Comparison of ENCODE assay signal across 1 cellular context in genomic region chr17:35063514-35064223, GRCh38.
A peak's percentile ranks its signal among the peaks of the same experiment; 100 is the strongest.
TF ChIP-seq lines count a peak whose summit lies in the region.

A gene with protein sequence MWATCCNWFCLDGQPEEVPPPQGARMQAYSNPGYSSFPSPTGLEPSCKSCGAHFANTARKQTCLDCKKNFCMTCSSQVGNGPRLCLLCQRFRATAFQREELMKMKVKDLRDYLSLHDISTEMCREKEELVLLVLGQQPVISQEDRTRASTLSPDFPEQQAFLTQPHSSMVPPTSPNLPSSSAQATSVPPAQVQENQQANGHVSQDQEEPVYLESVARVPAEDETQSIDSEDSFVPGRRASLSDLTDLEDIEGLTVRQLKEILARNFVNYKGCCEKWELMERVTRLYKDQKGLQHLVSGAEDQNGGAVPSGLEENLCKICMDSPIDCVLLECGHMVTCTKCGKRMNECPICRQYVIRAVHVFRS (minus strand): TSS chr17:35063707. CDS start chr17:35026553, 37,154 bp downstream.

TF ChIP-seq in HepG2, 621 proteins besides CTCF, POLR2A, EP300 and RAD21 (continued from another document and continues in another):
- TF ChIP-seq, protein P1, sequence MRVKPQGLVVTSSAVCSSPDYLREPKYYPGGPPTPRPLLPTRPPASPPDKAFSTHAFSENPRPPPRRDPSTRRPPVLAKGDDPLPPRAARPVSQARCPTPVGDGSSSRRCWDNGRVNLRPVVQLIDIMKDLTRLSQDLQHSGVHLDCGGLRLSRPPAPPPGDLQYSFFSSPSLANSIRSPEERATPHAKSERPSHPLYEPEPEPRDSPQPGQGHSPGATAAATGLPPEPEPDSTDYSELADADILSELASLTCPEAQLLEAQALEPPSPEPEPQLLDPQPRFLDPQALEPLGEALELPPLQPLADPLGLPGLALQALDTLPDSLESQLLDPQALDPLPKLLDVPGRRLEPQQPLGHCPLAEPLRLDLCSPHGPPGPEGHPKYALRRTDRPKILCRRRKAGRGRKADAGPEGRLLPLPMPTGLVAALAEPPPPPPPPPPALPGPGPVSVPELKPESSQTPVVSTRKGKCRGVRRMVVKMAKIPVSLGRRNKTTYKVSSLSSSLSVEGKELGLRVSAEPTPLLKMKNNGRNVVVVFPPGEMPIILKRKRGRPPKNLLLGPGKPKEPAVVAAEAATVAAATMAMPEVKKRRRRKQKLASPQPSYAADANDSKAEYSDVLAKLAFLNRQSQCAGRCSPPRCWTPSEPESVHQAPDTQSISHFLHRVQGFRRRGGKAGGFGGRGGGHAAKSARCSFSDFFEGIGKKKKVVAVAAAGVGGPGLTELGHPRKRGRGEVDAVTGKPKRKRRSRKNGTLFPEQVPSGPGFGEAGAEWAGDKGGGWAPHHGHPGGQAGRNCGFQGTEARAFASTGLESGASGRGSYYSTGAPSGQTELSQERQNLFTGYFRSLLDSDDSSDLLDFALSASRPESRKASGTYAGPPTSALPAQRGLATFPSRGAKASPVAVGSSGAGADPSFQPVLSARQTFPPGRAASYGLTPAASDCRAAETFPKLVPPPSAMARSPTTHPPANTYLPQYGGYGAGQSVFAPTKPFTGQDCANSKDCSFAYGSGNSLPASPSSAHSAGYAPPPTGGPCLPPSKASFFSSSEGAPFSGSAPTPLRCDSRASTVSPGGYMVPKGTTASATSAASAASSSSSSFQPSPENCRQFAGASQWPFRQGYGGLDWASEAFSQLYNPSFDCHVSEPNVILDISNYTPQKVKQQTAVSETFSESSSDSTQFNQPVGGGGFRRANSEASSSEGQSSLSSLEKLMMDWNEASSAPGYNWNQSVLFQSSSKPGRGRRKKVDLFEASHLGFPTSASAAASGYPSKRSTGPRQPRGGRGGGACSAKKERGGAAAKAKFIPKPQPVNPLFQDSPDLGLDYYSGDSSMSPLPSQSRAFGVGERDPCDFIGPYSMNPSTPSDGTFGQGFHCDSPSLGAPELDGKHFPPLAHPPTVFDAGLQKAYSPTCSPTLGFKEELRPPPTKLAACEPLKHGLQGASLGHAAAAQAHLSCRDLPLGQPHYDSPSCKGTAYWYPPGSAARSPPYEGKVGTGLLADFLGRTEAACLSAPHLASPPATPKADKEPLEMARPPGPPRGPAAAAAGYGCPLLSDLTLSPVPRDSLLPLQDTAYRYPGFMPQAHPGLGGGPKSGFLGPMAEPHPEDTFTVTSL (CRISPR knock-in tag; IDR thresholded peaks at IDR 0.05; ENCODE audit: borderline replicate concordance): peak; percentile 76; the same call in 1 of the 2 replicates
- TF ChIP-seq, protein P2, sequence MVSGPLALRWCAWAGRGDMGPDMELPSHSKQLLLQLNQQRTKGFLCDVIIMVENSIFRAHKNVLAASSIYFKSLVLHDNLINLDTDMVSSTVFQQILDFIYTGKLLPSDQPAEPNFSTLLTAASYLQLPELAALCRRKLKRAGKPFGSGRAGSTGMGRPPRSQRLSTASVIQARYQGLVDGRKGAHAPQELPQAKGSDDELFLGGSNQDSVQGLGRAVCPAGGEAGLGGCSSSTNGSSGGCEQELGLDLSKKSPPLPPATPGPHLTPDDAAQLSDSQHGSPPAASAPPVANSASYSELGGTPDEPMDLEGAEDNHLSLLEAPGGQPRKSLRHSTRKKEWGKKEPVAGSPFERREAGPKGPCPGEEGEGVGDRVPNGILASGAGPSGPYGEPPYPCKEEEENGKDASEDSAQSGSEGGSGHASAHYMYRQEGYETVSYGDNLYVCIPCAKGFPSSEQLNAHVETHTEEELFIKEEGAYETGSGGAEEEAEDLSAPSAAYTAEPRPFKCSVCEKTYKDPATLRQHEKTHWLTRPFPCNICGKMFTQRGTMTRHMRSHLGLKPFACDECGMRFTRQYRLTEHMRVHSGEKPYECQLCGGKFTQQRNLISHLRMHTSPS (CRISPR knock-in tag; IDR thresholded peaks at IDR 0.05; ENCODE audit: low read depth): peak; percentile 65; the same call in 1 of the 2 replicates
- no peak for TF ChIP-seq ZNF558 (CRISPR knock-in tag; IDR thresholded peaks at IDR 0.05; ENCODE audit: borderline replicate concordance)
- TF ChIP-seq, protein P3, sequence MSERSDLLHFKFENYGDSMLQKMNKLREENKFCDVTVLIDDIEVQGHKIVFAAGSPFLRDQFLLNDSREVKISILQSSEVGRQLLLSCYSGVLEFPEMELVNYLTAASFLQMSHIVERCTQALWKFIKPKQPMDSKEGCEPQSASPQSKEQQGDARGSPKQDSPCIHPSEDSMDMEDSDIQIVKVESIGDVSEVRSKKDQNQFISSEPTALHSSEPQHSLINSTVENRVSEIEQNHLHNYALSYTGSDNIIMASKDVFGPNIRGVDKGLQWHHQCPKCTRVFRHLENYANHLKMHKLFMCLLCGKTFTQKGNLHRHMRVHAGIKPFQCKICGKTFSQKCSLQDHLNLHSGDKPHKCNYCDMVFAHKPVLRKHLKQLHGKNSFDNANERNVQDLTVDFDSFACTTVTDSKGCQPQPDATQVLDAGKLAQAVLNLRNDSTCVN (CRISPR knock-in tag; IDR thresholded peaks at IDR 0.05; ENCODE audit: borderline replicate concordance): peak; percentile 74
- TF ChIP-seq, protein P4, sequence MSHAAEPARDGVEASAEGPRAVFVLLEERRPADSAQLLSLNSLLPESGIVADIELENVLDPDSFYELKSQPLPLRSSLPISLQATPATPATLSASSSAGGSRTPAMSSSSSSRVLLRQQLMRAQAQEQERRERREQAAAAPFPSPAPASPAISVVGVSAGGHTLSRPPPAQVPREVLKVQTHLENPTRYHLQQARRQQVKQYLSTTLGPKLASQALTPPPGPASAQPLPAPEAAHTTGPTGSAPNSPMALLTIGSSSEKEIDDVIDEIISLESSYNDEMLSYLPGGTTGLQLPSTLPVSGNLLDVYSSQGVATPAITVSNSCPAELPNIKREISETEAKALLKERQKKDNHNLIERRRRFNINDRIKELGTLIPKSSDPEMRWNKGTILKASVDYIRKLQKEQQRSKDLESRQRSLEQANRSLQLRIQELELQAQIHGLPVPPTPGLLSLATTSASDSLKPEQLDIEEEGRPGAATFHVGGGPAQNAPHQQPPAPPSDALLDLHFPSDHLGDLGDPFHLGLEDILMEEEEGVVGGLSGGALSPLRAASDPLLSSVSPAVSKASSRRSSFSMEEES (CRISPR knock-in tag; IDR thresholded peaks at IDR 0.05): peak; percentile 40; the same call in 1 of the 2 replicates
- TF ChIP-seq ZSCAN29 (CRISPR knock-in tag; conservative IDR thresholded peaks at IDR 0.05): peak; percentile 40; the same call in 1 of the 2 replicates
- TF ChIP-seq ZNF362 (CRISPR knock-in tag; IDR thresholded peaks at IDR 0.05; ENCODE audit: borderline replicate concordance): peak; percentile 78; the same call in 1 of the 2 replicates
- no peak for TF ChIP-seq NR2F6 (IDR thresholded peaks at IDR 0.05)
- peak; percentile 59 for TF ChIP-seq NR2F6 (CRISPR knock-in tag; IDR thresholded peaks at IDR 0.05)
- no peak for TF ChIP-seq SCMH1 (CRISPR knock-in tag; IDR thresholded peaks at IDR 0.05; ENCODE audit: borderline replicate concordance)
- TF ChIP-seq, protein P5, sequence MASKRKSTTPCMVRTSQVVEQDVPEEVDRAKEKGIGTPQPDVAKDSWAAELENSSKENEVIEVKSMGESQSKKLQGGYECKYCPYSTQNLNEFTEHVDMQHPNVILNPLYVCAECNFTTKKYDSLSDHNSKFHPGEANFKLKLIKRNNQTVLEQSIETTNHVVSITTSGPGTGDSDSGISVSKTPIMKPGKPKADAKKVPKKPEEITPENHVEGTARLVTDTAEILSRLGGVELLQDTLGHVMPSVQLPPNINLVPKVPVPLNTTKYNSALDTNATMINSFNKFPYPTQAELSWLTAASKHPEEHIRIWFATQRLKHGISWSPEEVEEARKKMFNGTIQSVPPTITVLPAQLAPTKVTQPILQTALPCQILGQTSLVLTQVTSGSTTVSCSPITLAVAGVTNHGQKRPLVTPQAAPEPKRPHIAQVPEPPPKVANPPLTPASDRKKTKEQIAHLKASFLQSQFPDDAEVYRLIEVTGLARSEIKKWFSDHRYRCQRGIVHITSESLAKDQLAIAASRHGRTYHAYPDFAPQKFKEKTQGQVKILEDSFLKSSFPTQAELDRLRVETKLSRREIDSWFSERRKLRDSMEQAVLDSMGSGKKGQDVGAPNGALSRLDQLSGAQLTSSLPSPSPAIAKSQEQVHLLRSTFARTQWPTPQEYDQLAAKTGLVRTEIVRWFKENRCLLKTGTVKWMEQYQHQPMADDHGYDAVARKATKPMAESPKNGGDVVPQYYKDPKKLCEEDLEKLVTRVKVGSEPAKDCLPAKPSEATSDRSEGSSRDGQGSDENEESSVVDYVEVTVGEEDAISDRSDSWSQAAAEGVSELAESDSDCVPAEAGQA (IDR thresholded peaks at IDR 0.05; ENCODE audit: low read depth): peak; percentile 53; the same call in 1 of the 2 replicates
- TF ChIP-seq, protein P5 (CRISPR knock-in tag; IDR thresholded peaks at IDR 0.05; ENCODE audit: borderline replicate concordance): no peak
- TF ChIP-seq HDAC2 (CRISPR knock-in tag; IDR thresholded peaks at IDR 0.05): peak; percentile 75
- peak; percentile 42; the same call in 1 of the 2 replicates for TF ChIP-seq NCOR1 (IDR thresholded peaks at IDR 0.05; ENCODE audit: borderline replicate concordance, low read length)
- TF ChIP-seq RFXAP (CRISPR knock-in tag; IDR thresholded peaks at IDR 0.05; ENCODE audit: borderline replicate concordance): peak; percentile 85; the same call in 1 of the 2 replicates
- peak; percentile 89 for TF ChIP-seq NCOA2 (CRISPR knock-in tag; IDR thresholded peaks at IDR 0.05)
- 0 out of 2 replicates have a peak, but pooled peaks have one; percentile 27 for TF ChIP-seq MEF2D (CRISPR knock-in tag; IDR thresholded peaks at IDR 0.05)
- 0 out of 2 replicates have a peak, but pooled peaks have one; percentile 64 for TF ChIP-seq ZNF761 (CRISPR knock-in tag; conservative IDR thresholded peaks at IDR 0.05)
- peak; percentile 94 for TF ChIP-seq MAFG (CRISPR knock-in tag; IDR thresholded peaks at IDR 0.05)
- TF ChIP-seq GATAD2A (CRISPR knock-in tag; IDR thresholded peaks at IDR 0.05): peak; percentile 92
- no peak for TF ChIP-seq TBX3 (IDR thresholded peaks at IDR 0.05; ENCODE audit: borderline replicate concordance)
- no peak for TF ChIP-seq NCOA5 (CRISPR knock-in tag; IDR thresholded peaks at IDR 0.05)
- peak; percentile 54; the same call in 1 of the 2 replicates for TF ChIP-seq TARDBP (CRISPR knock-in tag; IDR thresholded peaks at IDR 0.05)
- TF ChIP-seq DPF2 (CRISPR knock-in tag; IDR thresholded peaks at IDR 0.05; ENCODE audit: borderline replicate concordance, low read depth): peak; percentile 75; the same call in 1 of the 2 replicates
- TF ChIP-seq HMG20B (CRISPR knock-in tag; conservative IDR thresholded peaks at IDR 0.05): peak; percentile 36; the same call in 1 of the 2 replicates
- peak; percentile 25; the same call in 1 of the 2 replicates for TF ChIP-seq ZNF629 (CRISPR knock-in tag; conservative IDR thresholded peaks at IDR 0.05)
- peak; percentile 96 for TF ChIP-seq SALL1 (CRISPR knock-in tag; IDR thresholded peaks at IDR 0.05)
- peak; percentile 79 for TF ChIP-seq ZNF644 (CRISPR knock-in tag; IDR thresholded peaks at IDR 0.05; ENCODE audit: low read depth)
- TF ChIP-seq, protein P6, sequence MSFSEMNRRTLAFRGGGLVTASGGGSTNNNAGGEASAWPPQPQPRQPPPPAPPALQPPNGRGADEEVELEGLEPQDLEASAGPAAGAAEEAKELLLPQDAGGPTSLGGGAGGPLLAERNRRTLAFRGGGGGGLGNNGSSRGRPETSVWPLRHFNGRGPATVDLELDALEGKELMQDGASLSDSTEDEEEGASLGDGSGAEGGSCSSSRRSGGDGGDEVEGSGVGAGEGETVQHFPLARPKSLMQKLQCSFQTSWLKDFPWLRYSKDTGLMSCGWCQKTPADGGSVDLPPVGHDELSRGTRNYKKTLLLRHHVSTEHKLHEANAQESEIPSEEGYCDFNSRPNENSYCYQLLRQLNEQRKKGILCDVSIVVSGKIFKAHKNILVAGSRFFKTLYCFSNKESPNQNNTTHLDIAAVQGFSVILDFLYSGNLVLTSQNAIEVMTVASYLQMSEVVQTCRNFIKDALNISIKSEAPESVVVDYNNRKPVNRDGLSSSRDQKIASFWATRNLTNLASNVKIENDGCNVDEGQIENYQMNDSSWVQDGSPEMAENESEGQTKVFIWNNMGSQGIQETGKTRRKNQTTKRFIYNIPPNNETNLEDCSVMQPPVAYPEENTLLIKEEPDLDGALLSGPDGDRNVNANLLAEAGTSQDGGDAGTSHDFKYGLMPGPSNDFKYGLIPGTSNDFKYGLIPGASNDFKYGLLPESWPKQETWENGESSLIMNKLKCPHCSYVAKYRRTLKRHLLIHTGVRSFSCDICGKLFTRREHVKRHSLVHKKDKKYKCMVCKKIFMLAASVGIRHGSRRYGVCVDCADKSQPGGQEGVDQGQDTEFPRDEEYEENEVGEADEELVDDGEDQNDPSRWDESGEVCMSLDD (CRISPR knock-in tag; IDR thresholded peaks at IDR 0.05; ENCODE audit: borderline replicate concordance): peak; percentile 34; the same call in 1 of the 2 replicates
- TF ChIP-seq HNF4A (CRISPR knock-in tag; IDR thresholded peaks at IDR 0.05): peak; percentile 76
- TF ChIP-seq ZNF180 (CRISPR knock-in tag; IDR thresholded peaks at IDR 0.05; ENCODE audit: borderline replicate concordance, low read depth): 0 out of 2 replicates have a peak, but pooled peaks have one; percentile 38
- TF ChIP-seq MIXL1 (CRISPR knock-in tag; IDR thresholded peaks at IDR 0.05): peak; percentile 88
- TF ChIP-seq KDM2A (CRISPR knock-in tag; IDR thresholded peaks at IDR 0.05; ENCODE audit: borderline replicate concordance, low read depth): peak; percentile 65; the same call in 1 of the 2 replicates
- no peak for TF ChIP-seq ZNF354B (CRISPR knock-in tag; IDR thresholded peaks at IDR 0.05)
- TF ChIP-seq ZC3H4 (CRISPR knock-in tag; IDR thresholded peaks at IDR 0.05; ENCODE audit: borderline replicate concordance): no peak
- TF ChIP-seq RCOR2 (CRISPR knock-in tag; IDR thresholded peaks at IDR 0.05): peak; percentile 77; the same call in 1 of the 2 replicates
- TF ChIP-seq THAP11 (CRISPR knock-in tag; IDR thresholded peaks at IDR 0.05): peak; percentile 67
- peak; percentile 70 for TF ChIP-seq SMC3 (IDR thresholded peaks at IDR 0.05; ENCODE audit: low read length)
- TF ChIP-seq ZNF232 (CRISPR knock-in tag; IDR thresholded peaks at IDR 0.05; ENCODE audit: borderline replicate concordance): peak; percentile 79; the same call in 1 of the 2 replicates
